Comparison of ENCODE assay signal across 24 cellular contexts in genomic region chr13:43608400-43609137, GRCh38.
"Had no signal": no experiment of that assay in that cellular context is flagged by ENCODE, and none has a peak within 500 bp of the region (broad histone marks: within the 10 kb centered on the region; RNA-seq: fewer than 3 reads in every experiment).

No MANE protein-coding gene starts in this region.

- H3K36me3 ChIP-seq: left lung, ovary, spleen, thoracic aorta had no signal

- H3K4me3 ChIP-seq: left lung, mucosa of descending colon, ovary, spleen, thoracic aorta had no signal

- H3K9me3 ChIP-seq: mucosa of descending colon, ovary had no signal

- H3K27me3 Mint-ChIP-seq: activated naive CD4-positive, alpha-beta T cell treated with anti-CD3 and anti-CD28 coated beads, Interleukin-2, amount 50 U/mL, for 24 hours; activated naive CD8-positive, alpha-beta T cell treated with anti-CD3 and anti-CD28 coated beads, Interleukin-2, amount 50 U/mL, for 24 hours; dendritic cell treated with granulocyte-macrophage colony-stimulating factor and Interleukin-4, amounts not matched to agents 40 ng/mL and 50 ng/mL, for 4 days; progenitor cell of endocrine pancreas had no signal

- H3K27me3 ChIP-seq: foreskin keratinocyte, left lung, ovary, spleen had no signal

- H3K4me1 ChIP-seq: foreskin keratinocyte, left lung, spleen had no signal

- H3K4me3 Mint-ChIP-seq: activated CD4-positive, alpha-beta T cell treated with anti-CD3 and anti-CD28 coated beads for 36 hours; activated CD8-positive, alpha-beta memory T cell treated with anti-CD3 and anti-CD28 coated beads, Interleukin-2, amount 10 ng/mL, durations not matched to agents 7 days and 5 days; activated CD8-positive, alpha-beta T cell treated with anti-CD3 and anti-CD28 coated beads, Interleukin-2, amount 10 ng/mL, durations not matched to agents 7 days and 5 days; activated naive CD4-positive, alpha-beta T cell treated with anti-CD3 and anti-CD28 coated beads, Interleukin-2, amount 50 U/mL, for 24 hours; activated naive CD8-positive, alpha-beta T cell treated with anti-CD3 and anti-CD28 coated beads, Interleukin-2, amount 50 U/mL, for 24 hours; dendritic cell treated with granulocyte-macrophage colony-stimulating factor and Interleukin-4, amounts not matched to agents 40 ng/mL and 50 ng/mL, for 4 days; endodermal cell; nephron had no signal

- DNase-seq: activated CD4-positive, alpha-beta T cell treated with anti-CD3 and anti-CD28 coated beads for 36 hours; activated CD4-positive, CD25-positive, alpha-beta regulatory T cell; activated CD8-positive, alpha-beta memory T cell treated with anti-CD3 and anti-CD28 coated beads, Interleukin-2, amount 10 ng/mL, durations not matched to agents 7 days and 5 days; activated CD8-positive, alpha-beta T cell treated with anti-CD3 and anti-CD28 coated beads, Interleukin-2, amount 10 ng/mL, durations not matched to agents 7 days and 5 days; activated naive CD8-positive, alpha-beta T cell treated with anti-CD3 and anti-CD28 coated beads, Interleukin-2, amount 50 U/mL, for 24 hours; activated T-cell treated with anti-CD3 and anti-CD28 coated beads, Interleukin-2, amount 50 U/mL, for 48 hours; amygdala; central memory CD4-positive, alpha-beta T cell; endodermal cell; foreskin keratinocyte; left lung; mucosa of descending colon; ovary; retina; spleen; stimulated activated naive CD8-positive, alpha-beta T cell treated with anti-CD3 and anti-CD28 coated beads, Interleukin-15, Interleukin-2, amounts not matched to agents 100 U/mL and 50 U/mL, for 24 hours; trophoblast cell had no signal

- H3K27ac Mint-ChIP-seq: activated CD4-positive, alpha-beta T cell treated with anti-CD3 and anti-CD28 coated beads for 36 hours; activated CD8-positive, alpha-beta memory T cell treated with anti-CD3 and anti-CD28 coated beads, Interleukin-2, amount 10 ng/mL, durations not matched to agents 7 days and 5 days; activated CD8-positive, alpha-beta T cell treated with anti-CD3 and anti-CD28 coated beads, Interleukin-2, amount 10 ng/mL, durations not matched to agents 7 days and 5 days; activated naive CD4-positive, alpha-beta T cell treated with anti-CD3 and anti-CD28 coated beads, Interleukin-2, amount 50 U/mL, for 24 hours; activated naive CD8-positive, alpha-beta T cell treated with anti-CD3 and anti-CD28 coated beads, Interleukin-2, amount 50 U/mL, for 24 hours; activated T-helper 2 cell treated with anti-CD3 and anti-CD28 coated beads, Interferon-gamma antibody, Interleukin-2, Interleukin-4, amounts not matched to agents 10 μg/mL and 5 μg/mL and 100 μg/mL, durations not matched to agents 14 hours and 24 hours and 36 hours; dendritic cell treated with granulocyte-macrophage colony-stimulating factor and Interleukin-4, amounts not matched to agents 40 ng/mL and 50 ng/mL, for 4 days; endodermal cell; nephron; progenitor cell of endocrine pancreas had no signal

- ATAC-seq: activated CD4-positive, alpha-beta T cell treated with anti-CD3 and anti-CD28 coated beads for 36 hours; activated CD8-positive, alpha-beta memory T cell treated with anti-CD3 and anti-CD28 coated beads, Interleukin-2, amount 10 ng/mL, durations not matched to agents 7 days and 5 days; activated CD8-positive, alpha-beta T cell treated with anti-CD3 and anti-CD28 coated beads, Interleukin-2, amount 10 ng/mL, durations not matched to agents 7 days and 5 days; activated naive CD8-positive, alpha-beta T cell treated with anti-CD3 and anti-CD28 coated beads, Interleukin-2, amount 50 U/mL, for 24 hours; esophagus mucosa; foreskin keratinocyte; left lung; mucosa of descending colon; stimulated activated naive CD8-positive, alpha-beta T cell treated with anti-CD3 and anti-CD28 coated beads, Interleukin-15, Interleukin-2, amounts not matched to agents 100 U/mL and 50 U/mL, for 24 hours had no signal

- H3K36me3 Mint-ChIP-seq: activated naive CD4-positive, alpha-beta T cell treated with anti-CD3 and anti-CD28 coated beads, Interleukin-2, amount 50 U/mL, for 24 hours had no signal

- H3K27ac ChIP-seq: foreskin keratinocyte, left lung, ovary, spleen, thoracic aorta had no signal

- H3K4me1 Mint-ChIP-seq: activated CD4-positive, alpha-beta T cell treated with anti-CD3 and anti-CD28 coated beads for 36 hours; activated CD8-positive, alpha-beta memory T cell treated with anti-CD3 and anti-CD28 coated beads, Interleukin-2, amount 10 ng/mL, durations not matched to agents 7 days and 5 days; activated naive CD4-positive, alpha-beta T cell treated with anti-CD3 and anti-CD28 coated beads, Interleukin-2, amount 50 U/mL, for 24 hours; activated naive CD8-positive, alpha-beta T cell treated with anti-CD3 and anti-CD28 coated beads, Interleukin-2, amount 50 U/mL, for 24 hours; endodermal cell had no signal
